ENCODE assay signal across 8 cellular contexts in the genomic region with DNA sequence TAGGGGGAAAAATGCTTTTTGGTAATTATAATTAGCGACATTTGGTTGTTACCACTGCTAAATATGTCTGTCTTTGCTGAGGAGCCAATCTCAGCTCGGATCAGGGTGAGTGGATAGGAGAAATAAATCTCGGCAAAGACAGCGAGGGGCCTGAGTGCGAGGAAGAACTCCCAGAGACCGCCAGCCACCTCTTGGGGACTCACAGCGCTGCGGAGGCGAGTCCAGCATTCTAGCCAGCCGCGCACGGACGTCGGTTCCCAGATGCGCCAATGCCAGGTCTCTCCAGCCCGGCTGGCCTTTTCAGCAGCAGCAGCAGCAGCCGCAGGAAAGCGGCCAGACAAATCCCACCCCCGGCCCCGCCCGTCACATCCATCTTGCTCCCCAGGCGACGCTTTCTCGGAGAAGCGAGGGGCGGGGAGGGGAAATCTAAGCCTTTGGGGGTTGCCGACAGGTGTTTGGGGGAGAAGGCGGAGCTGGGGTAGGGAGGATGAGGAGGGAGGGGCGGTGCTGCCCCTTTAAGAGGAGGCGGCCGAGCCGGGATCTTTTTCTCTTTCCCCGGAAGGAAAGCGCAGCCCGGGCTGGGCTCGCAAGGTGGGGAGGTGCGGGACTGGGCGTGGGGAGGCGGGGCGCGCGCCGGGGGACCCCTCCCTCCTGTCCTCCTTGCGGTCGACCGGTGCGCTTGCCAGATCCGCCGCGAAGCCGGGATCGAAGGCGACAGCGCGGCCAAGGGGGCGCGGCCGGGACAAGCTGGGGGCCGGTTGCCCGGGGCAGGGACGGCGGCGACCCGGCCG. TPM values are rescaled to one million over a fixed set of nuclear protein-coding genes. Genes with fewer than 3 reads are reported as not detected.
A peak's percentile ranks its signal among the peaks of the same experiment; 100 is the strongest.
DNase-seq lines count a peak whose midpoint lies in the region; ATAC-seq, FAIRE-seq and TF ChIP-seq lines count a peak whose summit lies in the region.

TSS of gene ITGA3 (plus strand) at position 685 of the 791 bp plus-strand sequence. CDS start 330 bp downstream, outside the sequence.

- no peak for TF ChIP-seq RAD21 in H1 (IDR thresholded peaks at IDR 0.05 in 1 of 2, conservative IDR thresholded peaks at IDR 0.05 in 1 of 2; ENCODE audit: low read depth in 2 of 2, low read length in 2 of 2)

- H4K8ac ChIP-seq in H1 (ENCODE audit: extremely low read depth, insufficient read depth, low read length) = peak within 1 kb of the TSS; percentile 39; the same call in 1 of the 2 replicates

- H2AFZ ChIP-seq in H1 (ENCODE audit: low read length) = peak within 1 kb of the TSS; percentile 15

- peak in 2 of 3 experiments; percentile 4 to 17; a peak in 3 of 4 replicates for TF ChIP-seq CTCF in H1 (IDR thresholded peaks at IDR 0.05; ENCODE audit: control extremely low read depth in 1 of 3, insufficient read depth in 1 of 3, low read depth in 1 of 3, low read length in 3 of 3)

- H4K20me1 ChIP-seq in H1 (replicated peaks in 1 of 2; ENCODE audit: control insufficient read depth in 1 of 2, insufficient read depth in 2 of 2, low read length in 2 of 2) = no peaks in the 10 kb centered on the region

- peak within 1 kb of the TSS; percentile 58 for H3K27ac Mint-ChIP-seq in activated CD8-positive, alpha-beta memory T cell treated with anti-CD3 and anti-CD28 coated beads, Interleukin-2, amount 10 ng/mL, durations not matched to agents 7 days and 5 days

- H3K79me2 ChIP-seq in H1 (ENCODE audit: control insufficient read depth in 1 of 2, insufficient read depth in 2 of 2, low read length in 2 of 2) = no peaks in the 10 kb centered on the region

- CTCF ChIA-PET in activated CD8-positive, alpha-beta memory T cell treated with anti-CD3 and anti-CD28 coated beads, Interleukin-2, amount 10 ng/mL, durations not matched to agents 7 days and 5 days (lab: Charles Lee) = interaction anchor here (0.6 to 7.3 kb wide), 21 partner anchors 8 to 897 kb away, joined by 3 to 65 read pairs (median 6); partner anchors contain the start of gene PDK2
- CTCF ChIA-PET in H1 (lab: Charles Lee; ENCODE audit: partially characterized antibody) = interaction anchor here (1.0 to 14.6 kb wide), 17 partner anchors 8 to 91 kb away, joined by 3 to 169 read pairs (median 7); partner anchors contain the start of gene PDK2

- H3K4ac ChIP-seq in H1 (replicated peaks; ENCODE audit: insufficient read length, low read depth, low read length) = no peak within 1 kb of the TSS

- no peaks in the 10 kb centered on the region for H3K36me3 ChIP-seq in H1 (ENCODE audit: control insufficient read depth in 2 of 4, insufficient read depth in 4 of 4, low read length in 3 of 4)

- no peak within 1 kb of the TSS for H2BK120ac ChIP-seq in H1 (replicated peaks; ENCODE audit: low read depth, low read length)

- H3K36me3 Mint-ChIP-seq in activated CD8-positive, alpha-beta memory T cell treated with anti-CD3 and anti-CD28 coated beads, Interleukin-2, amount 10 ng/mL, durations not matched to agents 7 days and 5 days = peaks cover 2% of the 10 kb centered on the region

- no peak within 1 kb of the TSS for H2AK5ac ChIP-seq in H1 (ENCODE audit: low read depth, low read length)

- no peak within 1 kb of the TSS for H3K56ac ChIP-seq in H1 (replicated peaks; ENCODE audit: insufficient read length, low read depth, low read length)

- peak within 1 kb of the TSS; percentile 84 for H3K4me3 Mint-ChIP-seq in activated CD8-positive, alpha-beta memory T cell treated with anti-CD3 and anti-CD28 coated beads, Interleukin-2, amount 10 ng/mL, durations not matched to agents 7 days and 5 days

- peaks cover 38% of the 10 kb centered on the region for H3K4me1 Mint-ChIP-seq in activated CD8-positive, alpha-beta memory T cell treated with anti-CD3 and anti-CD28 coated beads, Interleukin-2, amount 10 ng/mL, durations not matched to agents 7 days and 5 days

- H2BK15ac ChIP-seq in H1 (ENCODE audit: low read length) = peak within 1 kb of the TSS; percentile 19; the same call in 1 of the 2 replicates

- peaks cover 11 to 21% (median 15%) of the 10 kb centered on the region in 4 experiments for H3K4me1 ChIP-seq in H1 (replicated peaks in 1 of 4; ENCODE audit: control insufficient read depth in 3 of 4, insufficient read depth in 4 of 4, low read length in 3 of 4)

- H4K5ac ChIP-seq in H1 (ENCODE audit: insufficient read length, low read depth, low read length) = peak within 1 kb of the TSS; percentile 28

- H3K9me3 Mint-ChIP-seq in activated CD8-positive, alpha-beta memory T cell treated with anti-CD3 and anti-CD28 coated beads, Interleukin-2, amount 10 ng/mL, durations not matched to agents 7 days and 5 days (ENCODE audit: low read depth) = no peaks in the 10 kb centered on the region

- TF ChIP-seq EP300 in H1 (IDR thresholded peaks at IDR 0.05; ENCODE audit: borderline replicate concordance in 1 of 2, low read depth in 2 of 2, low read length in 2 of 2) = no peak

- FAIRE-seq in H1 (lab: Jason Lieb, UNC) = no peak

- H3K9me3 ChIP-seq in H1 (ENCODE audit: insufficient read depth in 2 of 2, low read depth in 1 of 2, low read length in 1 of 2) = no peaks in the 10 kb centered on the region

- H3K4me3 ChIP-seq in H1 (ENCODE audit: extremely low read depth in 1 of 4, insufficient read depth in 2 of 4, low read depth in 3 of 4, low read length in 4 of 4) = peak within 1 kb of the TSS; percentile 37 to 65 (median 58)

- no peak for TF ChIP-seq POLR2A in H1 (IDR thresholded peaks at IDR 0.05; ENCODE audit: control extremely low read depth in 1 of 2, low read depth in 2 of 2, low read length in 2 of 2)

- peak; percentile 84 for DNase-seq in DMS153 treated with DMSO at 0.1 percent for 48 hours (lab: John Stamatoyannopoulos, UW; ENCODE audit: unreplicated experiment)
- DNase-seq in NCI-H526 (lab: John Stamatoyannopoulos, UW) = peak; percentile 82 to 97
- peak; percentile 70 for DNase-seq in activated CD8-positive, alpha-beta memory T cell treated with anti-CD3 and anti-CD28 coated beads, Interleukin-2, amount 10 ng/mL, durations not matched to agents 7 days and 5 days
- peak; percentile 84 to 89 for DNase-seq in H1 (ENCODE audit: low read depth in 1 of 2, low spot score in 2 of 2)
- peak; percentile 31 for DNase-seq in medulla oblongata (ENCODE audit: extremely low spot score)
- peak in 2 of 3 donors; percentile 32 to 47 for DNase-seq in stimulated activated CD4-positive, alpha-beta T cell treated with anti-CD3 and anti-CD28 coated beads, TNF-alpha, amount 100 ng/mL, for 48 hours (ENCODE audit: low read depth in 3 of 3)

- ATAC-seq in HG02798 (IDR thresholded peaks at IDR 0.05; ENCODE audit: poor library complexity, unreplicated experiment) = peak; percentile 58
- ATAC-seq in activated CD8-positive, alpha-beta memory T cell treated with anti-CD3 and anti-CD28 coated beads, Interleukin-2, amount 10 ng/mL, durations not matched to agents 7 days and 5 days = peak; percentile 62
- no peak for ATAC-seq in GM21390 (IDR thresholded peaks at IDR 0.05; ENCODE audit: unreplicated experiment)

- no peak within 1 kb of the TSS for H3K14ac ChIP-seq in H1 (ENCODE audit: insufficient read length)

- H3K23me2 ChIP-seq in H1 (ENCODE audit: low read depth, low read length) = peaks cover 15% of the 10 kb centered on the region

- peak within 1 kb of the TSS; percentile 70 to 89 for H3K4me2 ChIP-seq in H1 (ENCODE audit: insufficient read depth in 1 of 2, low read depth in 2 of 2, low read length in 2 of 2)

- POLR2A ChIA-PET in H1 (lab: Charles Lee; ENCODE audit: partially characterized antibody) = interaction anchor here (0.9 to 3.7 kb wide), 13 partner anchors 9 to 91 kb away, joined by 3 to 23 read pairs (median 4); no protein-coding TSS in a partner anchor

- peak within 1 kb of the TSS; percentile 68 for H2BK20ac ChIP-seq in H1 (ENCODE audit: low read length)

- no peak within 1 kb of the TSS for H4K91ac ChIP-seq in H1 (replicated peaks; ENCODE audit: insufficient read length, low read length)

- no peak within 1 kb of the TSS for H3K23ac ChIP-seq in H1 (ENCODE audit: insufficient read length)

- 1% methylated on average over 33 of the region's 65 CpGs; no CpG with 5 or more reads in 1 of the 2 experiments for WGBS in H1 (ENCODE audit: extremely low coverage in 1 of 2, insufficient coverage in 1 of 2, insufficient read length in 1 of 2, insufficient replicate concordance in 2 of 2, low coverage in 1 of 2, low lambda C conversion rate in 2 of 2, missing lambda C conversion rate in 1 of 2), 2 experiments

- H3K18ac ChIP-seq in H1 (ENCODE audit: extremely low read depth, low read length) = peak within 1 kb of the TSS; percentile 65

- no peak within 1 kb of the TSS for H3K27ac ChIP-seq in H1 (ENCODE audit: low read depth, low read length)

- peaks cover 0 to 13% (median 11%) of the 10 kb centered on the region in 4 experiments; a peak in 5 of 7 replicates for H3K27me3 ChIP-seq in H1 (replicated peaks in 1 of 4; ENCODE audit: control insufficient read depth in 3 of 4, extremely low read depth in 1 of 4, insufficient read depth in 3 of 4, low read length in 3 of 4)

- peak within 1 kb of the TSS; percentile 31; the same call in 1 of the 2 replicates for H2BK12ac ChIP-seq in H1 (ENCODE audit: low read depth, low read length)

- H3K27me3 Mint-ChIP-seq in activated CD8-positive, alpha-beta memory T cell treated with anti-CD3 and anti-CD28 coated beads, Interleukin-2, amount 10 ng/mL, durations not matched to agents 7 days and 5 days = peaks cover 7% of the 10 kb centered on the region

- no peaks in the 10 kb centered on the region for H3K79me1 ChIP-seq in H1 (ENCODE audit: low read depth, low read length)

- no peak within 1 kb of the TSS for H2BK5ac ChIP-seq in H1 (ENCODE audit: low read depth, low read length)

- H3K9ac ChIP-seq in H1 (replicated peaks in 1 of 4; ENCODE audit: extremely low read depth in 1 of 4, low read depth in 3 of 4, low read length in 3 of 4) = peak within 1 kb of the TSS in 3 of 4 experiments; percentile 29 to 67 (median 39); a peak in 4 of 7 replicates

TF ChIP-seq in H1, 55 proteins besides CTCF, POLR2A, EP300 and RAD21 (continues in another document):
- TF ChIP-seq SAP30 (IDR thresholded peaks at IDR 0.05; ENCODE audit: insufficient read depth, insufficient replicate concordance, low read length) (no peak), CTBP2 (IDR thresholded peaks at IDR 0.05; ENCODE audit: borderline replicate concordance, insufficient read depth, insufficient read length, low read length) (no peak)

RNA-seq across cellular contexts. Expression of gene ITGA3, which starts in this region (rescaled TPM):
- 10 to 100 TPM; 10.3 to 11.3 TPM for total RNA-seq in activated CD8-positive, alpha-beta memory T cell treated with anti-CD3 and anti-CD28 coated beads, Interleukin-2, amount 10 ng/mL, durations not matched to agents 7 days and 5 days
- 21.7 and 24.2 TPM in 2 replicates for total RNA-seq in H1 (2021; fragmentation: NEBNext Ultra II Directional; extraction: Animal tissue kit (Norgen Biotek cat#: 25700))
- polyA plus RNA-seq in H1 (2011; rRNA removed) = 24.0 and 34.4 TPM in 2 replicates
- 23.6 TPM for polyA plus RNA-seq in H1 (2011; cell fraction: cytosol; rRNA removed)
- polyA plus RNA-seq in H1 (2011; cell fraction: nucleus; rRNA removed) = 46.6 TPM
- 22.1 to 30.6 TPM (median 25.9 TPM) in 4 replicates for polyA plus RNA-seq in H1 (2012, experiment 1 of 2)
- polyA plus RNA-seq in H1 (2012, experiment 2 of 2) = 18.4 TPM
- 35.2 TPM for polyA plus RNA-seq in H1 (2013, experiment 1 of 2)
- polyA plus RNA-seq in H1 (2013, experiment 2 of 2) = 29.2 TPM
- 24.6 and 29.1 TPM in 2 replicates for polyA minus RNA-seq in H1 (2011; rRNA and poly(A)+ RNA removed)
- polyA minus RNA-seq in H1 (2011; cell fraction: cytosol; rRNA and poly(A)+ RNA removed) = 32.7 TPM
- 31.4 TPM for polyA minus RNA-seq in H1 (2011; cell fraction: nucleus; rRNA and poly(A)+ RNA removed)

Comparison
In these comparisons a context has a peak if more than half of its experiments do, and no peak if none do; other contexts are left out.
1. DNase-seq: peak in every context shown above with its lines; median percentile 90 in NCI-H526; 86 in H1; 84 in DMS153 treated with DMSO at 0.1 percent for 48 hours; 70 in activated CD8-positive, alpha-beta memory T cell treated with anti-CD3 and anti-CD28 coated beads, Interleukin-2, amount 10 ng/mL, durations not matched to agents 7 days and 5 days; 40 in stimulated activated CD4-positive, alpha-beta T cell treated with anti-CD3 and anti-CD28 coated beads, TNF-alpha, amount 100 ng/mL, for 48 hours; 31 in medulla oblongata.